Comparison of ENCODE assay signal across 1 cellular context in genomic region chr16:68310441-68311315, GRCh38.
TF ChIP-seq lines count a peak whose summit lies in the region.

PRMT7 (plus strand) TSS chr16:68311019; CDS start chr16:68315980, 4,961 bp downstream.
SLC7A6OS (minus strand) TSS chr16:68310946; CDS start chr16:68310926, 20 bp downstream.

TF ChIP-seq in HepG2, 621 proteins besides CTCF, POLR2A, EP300 and RAD21 (continued from another document and continues in another):
- peak; percentile 98 for TF ChIP-seq ARID4A (CRISPR knock-in tag; IDR thresholded peaks at IDR 0.05; ENCODE audit: borderline replicate concordance)
- TF ChIP-seq ZSCAN25 (CRISPR knock-in tag; IDR thresholded peaks at IDR 0.05) = peak; percentile 90
- peak; percentile 98 for TF ChIP-seq KAT8 (CRISPR knock-in tag; IDR thresholded peaks at IDR 0.05)
- peak; percentile 83 for TF ChIP-seq FOXJ3 (CRISPR knock-in tag; IDR thresholded peaks at IDR 0.05; ENCODE audit: borderline replicate concordance)
- no peak for TF ChIP-seq TCF7L2 (IDR thresholded peaks at IDR 0.05; ENCODE audit: low read depth, low read length)
- no peak; the same call in 1 of the 2 replicates for TF ChIP-seq GPN1 (CRISPR knock-in tag; IDR thresholded peaks at IDR 0.05; ENCODE audit: borderline replicate concordance)
- TF ChIP-seq ZNF503 (CRISPR knock-in tag; IDR thresholded peaks at IDR 0.05) = peak; percentile 91
- peak; percentile 89 for TF ChIP-seq GRHL1 (CRISPR knock-in tag; conservative IDR thresholded peaks at IDR 0.05)
- peak; percentile 100 for TF ChIP-seq ZNF670 (CRISPR knock-in tag; IDR thresholded peaks at IDR 0.05; ENCODE audit: borderline replicate concordance)
- peak; percentile 79 for TF ChIP-seq RARA (CRISPR knock-in tag; IDR thresholded peaks at IDR 0.05)
- peak; percentile 99 for TF ChIP-seq ZNF232 (CRISPR knock-in tag; IDR thresholded peaks at IDR 0.05; ENCODE audit: borderline replicate concordance)
- TF ChIP-seq NFIB (CRISPR knock-in tag; IDR thresholded peaks at IDR 0.05; ENCODE audit: borderline replicate concordance) = peak; percentile 94; the same call in 1 of the 2 replicates
- peak; percentile 97 for TF ChIP-seq TERF1 (CRISPR knock-in tag; IDR thresholded peaks at IDR 0.05)
- TF ChIP-seq ZNF784 (CRISPR knock-in tag; IDR thresholded peaks at IDR 0.05; ENCODE audit: borderline replicate concordance) = peak; percentile 98
- TF ChIP-seq ZSCAN22 (CRISPR knock-in tag; IDR thresholded peaks at IDR 0.05) = peak; percentile 85; the same call in 1 of the 2 replicates
- no peak for TF ChIP-seq DPF2 (CRISPR knock-in tag; IDR thresholded peaks at IDR 0.05; ENCODE audit: borderline replicate concordance, low read depth)
- TF ChIP-seq REXO4 (CRISPR knock-in tag; IDR thresholded peaks at IDR 0.05; ENCODE audit: borderline replicate concordance) = peak; percentile 96; the same call in 1 of the 2 replicates
- TF ChIP-seq HOXA9 (CRISPR knock-in tag; IDR thresholded peaks at IDR 0.05; ENCODE audit: borderline replicate concordance) = peak; percentile 99
- no peak for TF ChIP-seq ARID3A (IDR thresholded peaks at IDR 0.05; ENCODE audit: low read depth, low read length)
- 0 out of 2 replicates have a peak, but pooled peaks have one; percentile 56 for TF ChIP-seq ZNF7 (CRISPR knock-in tag; IDR thresholded peaks at IDR 0.05)
- TF ChIP-seq ARNT2 (CRISPR knock-in tag; IDR thresholded peaks at IDR 0.05; ENCODE audit: low read depth) = peak; percentile 100
- TF ChIP-seq MBNL3 (CRISPR knock-in tag; conservative IDR thresholded peaks at IDR 0.05) = no peak
- peak; percentile 85; the same call in 1 of the 2 replicates for TF ChIP-seq ZNF20 (CRISPR knock-in tag; IDR thresholded peaks at IDR 0.05)
- TF ChIP-seq ZNF580 (CRISPR knock-in tag; IDR thresholded peaks at IDR 0.05; ENCODE audit: borderline replicate concordance, low read depth) = peak; percentile 100
- TF ChIP-seq ETV5 (CRISPR knock-in tag; IDR thresholded peaks at IDR 0.05; ENCODE audit: borderline replicate concordance) = peak; percentile 78
- TF ChIP-seq JARID2 (CRISPR knock-in tag; IDR thresholded peaks at IDR 0.05; ENCODE audit: insufficient replicate concordance) = peak; percentile 99
- peak; percentile 91; the same call in 1 of the 2 replicates for TF ChIP-seq MTA1 (CRISPR knock-in tag; IDR thresholded peaks at IDR 0.05; ENCODE audit: borderline replicate concordance)
- TF ChIP-seq ZNF883 (CRISPR knock-in tag; IDR thresholded peaks at IDR 0.05; ENCODE audit: not compliant biosample characterization) = peak; percentile 100
- TF ChIP-seq KAT7 (CRISPR knock-in tag; IDR thresholded peaks at IDR 0.05; ENCODE audit: borderline replicate concordance) = peak; percentile 86
- peak; percentile 99; the same call in 1 of the 2 replicates for TF ChIP-seq CC2D1A (CRISPR knock-in tag; IDR thresholded peaks at IDR 0.05)
- peak; percentile 95 for TF ChIP-seq ZFAT (CRISPR knock-in tag; conservative IDR thresholded peaks at IDR 0.05)
- TF ChIP-seq ZNF639 (CRISPR knock-in tag; conservative IDR thresholded peaks at IDR 0.05) = peak; percentile 96
- TF ChIP-seq ZBTB21 (CRISPR knock-in tag; IDR thresholded peaks at IDR 0.05) = peak; percentile 74; the same call in 1 of the 2 replicates
- peak; percentile 76 for TF ChIP-seq PTBP1 (IDR thresholded peaks at IDR 0.05; ENCODE audit: low read depth, low read length, poor library complexity, severe bottlenecking)
- no peak for TF ChIP-seq PLRG1 (conservative IDR thresholded peaks at IDR 0.05)
- peak; percentile 93 for TF ChIP-seq TEAD3 (CRISPR knock-in tag; optimal IDR thresholded peaks at IDR 0.05; ENCODE audit: borderline replicate concordance)
- peak; percentile 93 for TF ChIP-seq GABPB1 (CRISPR knock-in tag; IDR thresholded peaks at IDR 0.05)
- TF ChIP-seq SOX13 (IDR thresholded peaks at IDR 0.05) = no peak
- peak in 1 of 2 experiments; percentile 61; a peak in 1 of 4 replicates for TF ChIP-seq SOX13 (CRISPR knock-in tag; conservative IDR thresholded peaks at IDR 0.05 in 1 of 2, IDR thresholded peaks at IDR 0.05 in 1 of 2)
- TF ChIP-seq SSRP1 (CRISPR knock-in tag; IDR thresholded peaks at IDR 0.05) = peak; percentile 14; the same call in 1 of the 2 replicates
- peak; percentile 99 for TF ChIP-seq ZNF672 (CRISPR knock-in tag; IDR thresholded peaks at IDR 0.05)
- TF ChIP-seq ZBTB42 (CRISPR knock-in tag; IDR thresholded peaks at IDR 0.05) = peak; percentile 98
- peak; percentile 100 for TF ChIP-seq BATF2 (CRISPR knock-in tag; IDR thresholded peaks at IDR 0.05)
- TF ChIP-seq JDP2 (CRISPR knock-in tag; IDR thresholded peaks at IDR 0.05; ENCODE audit: borderline replicate concordance) = peak; percentile 98
- peak; percentile 95 for TF ChIP-seq KDM5A (IDR thresholded peaks at IDR 0.05; ENCODE audit: borderline replicate concordance, low read length)
- TF ChIP-seq TRAFD1 (CRISPR knock-in tag; IDR thresholded peaks at IDR 0.05; ENCODE audit: borderline replicate concordance) = peak; percentile 78; the same call in 1 of the 2 replicates
- peak; percentile 94 for TF ChIP-seq THAP11 (CRISPR knock-in tag; IDR thresholded peaks at IDR 0.05)
- TF ChIP-seq ARNT (IDR thresholded peaks at IDR 0.05) = no peak
- TF ChIP-seq NONO (IDR thresholded peaks at IDR 0.05) = no peak
- peak; percentile 98 for TF ChIP-seq NONO (CRISPR knock-in tag; conservative IDR thresholded peaks at IDR 0.05)
- peak; percentile 58; the same call in 1 of the 2 replicates for TF ChIP-seq KDM6A (CRISPR knock-in tag; IDR thresholded peaks at IDR 0.05; ENCODE audit: low read depth)
- TF ChIP-seq ZNF432 (CRISPR knock-in tag; IDR thresholded peaks at IDR 0.05; ENCODE audit: borderline replicate concordance) = no peak
- peak; percentile 99 for TF ChIP-seq RBFOX2 (IDR thresholded peaks at IDR 0.05; ENCODE audit: low read depth, low read length)
